1 cellular context compared by ENCODE assay signal in genomic region chr2:42048318-42049251, GRCh38.
TF ChIP-seq lines count a peak whose summit lies in the region.

No MANE protein-coding gene starts in this region.

TF ChIP-seq in HEK293, 187 proteins besides CTCF, POLR2A, EP300 and RAD21 (continued from another document):
- TF ChIP-seq ZNF280C (tag by site-specific recombination; IDR thresholded peaks at IDR 0.05) (no peak), PATZ1 (tag by site-specific recombination; IDR thresholded peaks at IDR 0.05) (peak; percentile 25; the same call in 1 of the 2 replicates), MZF1 (tag by site-specific recombination; IDR thresholded peaks at IDR 0.05; ENCODE audit: borderline replicate concordance) (no peak), ZNF114 (tag by site-specific recombination; IDR thresholded peaks at IDR 0.05) (no peak), ZNF518A (tag by site-specific recombination; conservative IDR thresholded peaks at IDR 0.05; ENCODE audit: low read depth) (no peak), ZSCAN23 (tag by site-specific recombination; IDR thresholded peaks at IDR 0.05) (no peak), ZBTB20 (tag by site-specific recombination; IDR thresholded peaks at IDR 0.05) (peak; percentile 36; the same call in 1 of the 2 replicates), ZNF416 (tag by site-specific recombination; IDR thresholded peaks at IDR 0.05) (no peak)
